In the genomic region with DNA sequence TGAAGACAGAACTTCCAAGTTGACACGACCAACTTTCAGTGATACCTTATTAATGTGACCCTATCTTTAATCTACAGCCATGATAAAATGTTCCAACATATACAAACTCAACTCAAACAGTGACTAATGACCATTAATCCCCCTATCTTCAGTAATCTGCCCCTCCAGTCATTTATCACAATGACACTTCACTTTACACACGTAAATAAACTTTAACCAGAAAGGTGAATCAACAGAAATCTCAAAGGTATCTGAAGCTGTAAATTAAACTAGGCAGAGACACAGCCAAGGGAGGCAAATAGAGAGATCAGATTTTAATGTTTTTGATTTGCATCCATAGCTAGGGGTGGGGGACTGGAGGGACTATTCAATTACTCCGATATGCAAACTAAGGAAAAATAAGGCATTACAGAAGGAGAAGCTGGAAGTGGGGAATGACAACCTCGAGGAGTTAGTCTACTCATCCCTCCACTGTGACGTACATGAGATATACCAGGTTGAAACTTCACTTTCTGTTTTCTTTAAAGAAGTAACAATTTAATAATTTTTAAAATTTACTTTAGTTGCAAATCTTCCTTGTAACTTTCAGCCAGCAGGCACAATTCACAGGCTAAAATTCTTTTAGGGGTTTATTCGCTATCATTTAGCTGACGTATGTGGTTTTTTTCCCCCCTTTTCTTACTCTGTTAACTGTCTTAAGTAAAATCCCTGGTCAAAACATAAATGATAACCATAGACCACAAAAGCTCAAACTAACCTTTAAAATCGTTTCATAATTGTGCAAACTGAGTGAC, we compare ENCODE assay signal across 10 cellular contexts.
DNase-seq lines count a peak whose midpoint lies in the region; FAIRE-seq and TF ChIP-seq lines count a peak whose summit lies in the region.
"Had no signal": no experiment of that assay in that cellular context is flagged by ENCODE, and none has a peak within 500 bp of the region (broad histone marks: within the 10 kb centered on the region; RNA-seq: fewer than 3 reads in every experiment).

No MANE protein-coding gene starts in this region.

- peaks cover 0 to 54% (median 19%) of the 10 kb centered on the region in 4 donors for H3K4me1 ChIP-seq in tibial artery

- H3K36me3 ChIP-seq in tibial artery, result no peaks in the 10 kb centered on the region

- in situ Hi-C loops in astrocyte of the spinal cord (cut with HindIII; ENCODE audit: low sequenced_read_pairs), result no loop called here

- H3K9me3 ChIP-seq in tibial artery, result no peaks in the 10 kb centered on the region

- peak; percentile 43 for FAIRE-seq in islet of Langerhans (lab: Jason Lieb, UNC)

- peak overlapping the region; percentile 14 to 90 for H3K27ac ChIP-seq in tibial artery

- DNase-seq in NCI-H2107 treated with DMSO at 0.1 percent for 48 hours (lab: John Stamatoyannopoulos, UW; ENCODE audit: unreplicated experiment) (peak; percentile 54), NCI-H2107 (lab: John Stamatoyannopoulos, UW) (no peak), astrocyte of the spinal cord (ENCODE audit: low read depth, low spot score) (no peak), tibial artery (no peak), LoVo (ENCODE audit: low spot score) (no peak), GDM1 (lab: John Stamatoyannopoulos, UW) (no peak), mucosa of gallbladder (ENCODE audit: low spot score) (no peak)
- DNase-seq: NK-92 treated with Interleukin-12 subunit alpha and Interleukin-12 subunit beta, amount 100 ng/mL, for 24 hours; stimulated activated CD4-positive, alpha-beta T cell treated with anti-CD3 and anti-CD28 coated beads, Interleukin-1b, Interleukin-23, amount 100 ng/mL, for 48 hours had no signal

- intact Hi-C loops in tibial artery (cut with DNase I; ENCODE audit: low total_unique reads), result no loop called here

- no peak for TF ChIP-seq CTCF in astrocyte of the spinal cord (IDR thresholded peaks at IDR 0.05; ENCODE audit: low read depth, low read length)
- no peak for TF ChIP-seq CTCF in tibial artery (IDR thresholded peaks at IDR 0.05)

- H3K4me3 ChIP-seq in astrocyte of the spinal cord (ENCODE audit: low read depth, low read length) (peak overlapping the region; percentile 85), tibial artery (peak overlapping the region; percentile 95 to 97)

- H3K27me3 ChIP-seq in tibial artery, result no peaks in the 10 kb centered on the region
